In the genomic region with DNA sequence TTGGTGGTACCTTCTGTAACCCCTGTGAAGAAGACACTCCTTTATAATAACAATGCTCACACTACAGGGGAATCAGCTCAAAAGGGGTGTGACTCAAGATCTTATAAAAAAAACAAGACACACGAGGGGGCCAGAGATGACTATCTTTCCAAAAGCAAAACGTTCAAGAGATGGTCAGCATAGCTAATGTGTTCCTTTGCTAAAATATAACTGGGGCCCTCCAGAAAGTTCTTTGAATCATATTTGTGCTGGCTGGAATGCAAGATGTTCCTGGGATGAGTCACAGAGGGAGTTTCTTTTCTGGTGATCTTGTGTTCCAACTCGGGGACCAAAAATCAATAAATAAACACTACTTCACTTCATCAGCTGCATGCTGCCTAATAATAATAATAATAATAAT, we compare ENCODE assay signal across 1 cellular context.
TF ChIP-seq lines count a peak whose summit lies in the region.

No MANE protein-coding gene starts in this region.

TF ChIP-seq in HepG2, 621 proteins besides CTCF, POLR2A, EP300 and RAD21 (continued from another document):
- TF ChIP-seq, protein P1, sequence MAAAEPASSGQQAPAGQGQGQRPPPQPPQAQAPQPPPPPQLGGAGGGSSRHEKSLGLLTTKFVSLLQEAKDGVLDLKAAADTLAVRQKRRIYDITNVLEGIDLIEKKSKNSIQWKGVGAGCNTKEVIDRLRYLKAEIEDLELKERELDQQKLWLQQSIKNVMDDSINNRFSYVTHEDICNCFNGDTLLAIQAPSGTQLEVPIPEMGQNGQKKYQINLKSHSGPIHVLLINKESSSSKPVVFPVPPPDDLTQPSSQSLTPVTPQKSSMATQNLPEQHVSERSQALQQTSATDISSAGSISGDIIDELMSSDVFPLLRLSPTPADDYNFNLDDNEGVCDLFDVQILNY (CRISPR knock-in tag; conservative IDR thresholded peaks at IDR 0.05) = no peak
- TF ChIP-seq, protein P2, sequence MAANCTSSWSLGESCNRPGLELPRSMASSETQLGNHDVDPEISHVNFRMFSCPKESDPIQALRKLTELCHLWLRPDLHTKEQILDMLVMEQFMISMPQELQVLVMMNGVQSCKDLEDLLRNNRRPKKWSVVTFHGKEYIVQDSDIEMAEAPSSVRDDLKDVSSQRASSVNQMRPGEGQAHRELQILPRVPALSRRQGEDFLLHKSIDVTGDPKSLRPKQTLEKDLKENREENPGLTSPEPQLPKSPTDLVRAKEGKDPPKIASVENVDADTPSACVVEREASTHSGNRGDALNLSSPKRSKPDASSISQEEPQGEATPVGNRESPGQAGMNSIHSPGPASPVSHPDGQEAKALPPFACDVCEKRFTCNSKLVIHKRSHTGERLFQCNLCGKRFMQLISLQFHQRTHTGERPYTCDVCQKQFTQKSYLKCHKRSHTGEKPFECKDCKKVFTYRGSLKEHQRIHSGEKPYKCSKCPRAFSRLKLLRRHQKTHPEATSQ (CRISPR knock-in tag; IDR thresholded peaks at IDR 0.05; ENCODE audit: borderline replicate concordance) = no peak
- TF ChIP-seq TRIM24 (CRISPR knock-in tag; IDR thresholded peaks at IDR 0.05) (no peak), ISL2 (CRISPR knock-in tag; IDR thresholded peaks at IDR 0.05) (no peak), EZH2 (conservative IDR thresholded peaks at IDR 0.05; ENCODE audit: low read depth, low read length) (no peak), ZMYM2 (CRISPR knock-in tag; IDR thresholded peaks at IDR 0.05) (no peak), SIX1 (CRISPR knock-in tag; IDR thresholded peaks at IDR 0.05; ENCODE audit: borderline replicate concordance) (no peak), ATF1 (CRISPR knock-in tag; IDR thresholded peaks at IDR 0.05) (no peak), PLRG1 (conservative IDR thresholded peaks at IDR 0.05) (no peak), ZNF841 (CRISPR knock-in tag; IDR thresholded peaks at IDR 0.05; ENCODE audit: borderline replicate concordance) (no peak), MATR3 (CRISPR knock-in tag; IDR thresholded peaks at IDR 0.05) (no peak), ZNF615 (CRISPR knock-in tag; IDR thresholded peaks at IDR 0.05; ENCODE audit: borderline replicate concordance) (no peak), SRSF4 (IDR thresholded peaks at IDR 0.05; ENCODE audit: low read depth, low read length, poor library complexity, severe bottlenecking) (no peak)
- TF ChIP-seq, protein P3, sequence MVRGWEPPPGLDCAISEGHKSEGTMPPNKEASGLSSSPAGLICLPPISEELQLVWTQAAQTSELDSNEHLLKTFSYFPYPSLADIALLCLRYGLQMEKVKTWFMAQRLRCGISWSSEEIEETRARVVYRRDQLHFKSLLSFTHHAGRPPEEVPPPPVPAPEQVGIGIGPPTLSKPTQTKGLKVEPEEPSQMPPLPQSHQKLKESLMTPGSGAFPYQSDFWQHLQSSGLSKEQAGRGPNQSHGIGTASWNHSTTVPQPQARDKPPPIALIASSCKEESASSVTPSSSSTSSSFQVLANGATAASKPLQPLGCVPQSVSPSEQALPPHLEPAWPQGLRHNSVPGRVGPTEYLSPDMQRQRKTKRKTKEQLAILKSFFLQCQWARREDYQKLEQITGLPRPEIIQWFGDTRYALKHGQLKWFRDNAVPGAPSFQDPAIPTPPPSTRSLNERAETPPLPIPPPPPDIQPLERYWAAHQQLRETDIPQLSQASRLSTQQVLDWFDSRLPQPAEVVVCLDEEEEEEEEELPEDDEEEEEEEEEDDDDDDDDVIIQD (CRISPR knock-in tag; IDR thresholded peaks at IDR 0.05; ENCODE audit: low read depth) = no peak
